8 cellular contexts compared by ENCODE assay signal in genomic region chr15:98881526-98882517, GRCh38.
A peak's percentile ranks its signal among the peaks of the same experiment; 100 is the strongest.
DNase-seq lines count a peak whose midpoint lies in the region; FAIRE-seq and TF ChIP-seq lines count a peak whose summit lies in the region.

No MANE protein-coding gene starts in this region.

- POLR2A ChIA-PET in SK-N-SH (lab: Yijun Ruan, JAX): interaction anchor here (0.8 kb wide), 1 partner anchor 16 kb away, joined by 3 read pairs; no protein-coding TSS in a partner anchor

- H4K20me1 ChIP-seq in BLaER1 treated with 17β-estradiol and CSF1 and Interleukin-3, amounts not matched to agents 10 nM and 100 nM: peaks cover 29 to 100% (median 95%) of the 10 kb centered on the region in 11 experiments; a peak in 21 of 22 replicates
- no peaks in the 10 kb centered on the region for H4K20me1 ChIP-seq in SK-N-SH (ENCODE audit: insufficient read depth)
- no peaks in the 10 kb centered on the region for H4K20me1 ChIP-seq in fibroblast of lung (ENCODE audit: control insufficient read depth, extremely low read depth, insufficient read depth, low read length)

- H3K9me2 ChIP-seq in SK-N-SH: no peaks in the 10 kb centered on the region

- WGBS in SK-N-SH (ENCODE audit: low lambda C conversion rate): 86% methylated on average over 14 of the region's 14 CpGs
- 78% methylated on average over 14 of the region's 14 CpGs for WGBS in prostate gland

- H3K79me2 ChIP-seq in SK-N-SH (ENCODE audit: insufficient read depth) (peaks cover 72% of the 10 kb centered on the region), fibroblast of lung (ENCODE audit: control insufficient read depth, insufficient read depth, low read length) (peaks cover 5% of the 10 kb centered on the region)

- CTCF ChIA-PET in SK-N-SH (lab: Yijun Ruan, JAX): interaction anchor here (0.6 to 5.7 kb wide), 39 partner anchors 8 to 460 kb away, joined by 3 to 35 read pairs (median 5); partner anchors contain the start of gene IGF1R

- FAIRE-seq in GM12891 (lab: Jason Lieb, UNC): peak; percentile 82

- intact Hi-C loops in prostate gland (cut with DNase I): no loop called here

- DNase-seq in GM12891 (ENCODE audit: insufficient read length, low spot score) (peak; percentile 35), SK-N-SH (peak; percentile 67), fibroblast of lung (ENCODE audit: low read depth in 2 of 2) (peak; percentile 64 to 80), prostate gland (ENCODE audit: low spot score) (no peak), inferior parietal cortex (ENCODE audit: extremely low spot score) (no peak), NCI-H510A treated with DMSO at 0.1 percent for 48 hours (lab: John Stamatoyannopoulos, UW) (no peak)
- peak; percentile 70 for DNase-seq in Jurkat, Clone E6-1 (ENCODE audit: low read depth, low spot score)

- H2AFZ ChIP-seq in SK-N-SH (ENCODE audit: low read depth): no peak overlapping the region
- no peak overlapping the region for H2AFZ ChIP-seq in fibroblast of lung (ENCODE audit: low read length)

- H3K4me2 ChIP-seq in BLaER1 treated with 17β-estradiol and CSF1 and Interleukin-3, amounts not matched to agents 10 nM and 100 nM: peak overlapping the region; percentile 64 to 92 (median 81)
- H3K4me2 ChIP-seq in SK-N-SH (no peak overlapping the region), fibroblast of lung (ENCODE audit: extremely low read depth, insufficient read depth, low read length) (no peak overlapping the region)

- TF ChIP-seq RAD21 in SK-N-SH (IDR thresholded peaks at IDR 0.05; ENCODE audit: low read length): peak; percentile 68

- H3K27ac ChIP-seq in BLaER1 treated with 17β-estradiol and CSF1 and Interleukin-3, amounts not matched to agents 10 nM and 100 nM: peak overlapping the region in 8 of 11 experiments; percentile 1 to 65 (median 34); a peak in 10 of 22 replicates
- H3K27ac ChIP-seq in SK-N-SH (ENCODE audit: low read depth in 2 of 2, low read length in 1 of 2): no peak overlapping the region
- no peak overlapping the region for H3K27ac ChIP-seq in fibroblast of lung (ENCODE audit: insufficient read depth, low read length)
- no peak overlapping the region for H3K27ac ChIP-seq in prostate gland

- no peak overlapping the region for H3K4me3 ChIP-seq in BLaER1 treated with 17β-estradiol and CSF1 and Interleukin-3, amounts not matched to agents 10 nM and 100 nM
- no peak overlapping the region for H3K4me3 ChIP-seq in Jurkat, Clone E6-1 (ENCODE audit: low read length)
- H3K4me3 ChIP-seq in SK-N-SH (ENCODE audit: low read depth in 2 of 2, low read length in 1 of 2) (peak overlapping the region in 1 of 2 experiments; percentile 36; a peak in 1 of 4 replicates), fibroblast of lung (replicated peaks in 1 of 4; ENCODE audit: control extremely low read depth in 1 of 4, insufficient read depth in 1 of 4, low read depth in 3 of 4, low read length in 4 of 4) (no peak overlapping the region), prostate gland (no peak overlapping the region)

- TF ChIP-seq POLR2A in GM12891 (IDR thresholded peaks at IDR 0.05; ENCODE audit: low read depth, low read length): no peak
- TF ChIP-seq POLR2A in prostate gland (IDR thresholded peaks at IDR 0.05): no peak

- no peaks in the 10 kb centered on the region for H3K27me3 ChIP-seq in BLaER1 treated with 17β-estradiol and CSF1 and Interleukin-3, amounts not matched to agents 10 nM and 100 nM
- no peaks in the 10 kb centered on the region for H3K27me3 ChIP-seq in SK-N-SH (ENCODE audit: insufficient read depth)
- H3K27me3 ChIP-seq in fibroblast of lung (ENCODE audit: control insufficient read depth, insufficient read depth, low read length): no peaks in the 10 kb centered on the region
- H3K27me3 ChIP-seq in prostate gland (replicated peaks; ENCODE audit: insufficient read depth): no peaks in the 10 kb centered on the region

- no peak overlapping the region for H3K9ac ChIP-seq in BLaER1 treated with 17β-estradiol and CSF1 and Interleukin-3, amounts not matched to agents 10 nM and 100 nM
- H3K9ac ChIP-seq in SK-N-SH (no peak overlapping the region), fibroblast of lung (ENCODE audit: insufficient read depth, low read length) (no peak overlapping the region)

- H3F3A ChIP-seq in SK-N-SH (replicated peaks; ENCODE audit: insufficient read depth): peaks cover 9% of the 10 kb centered on the region

- no peak for TF ChIP-seq EP300 in SK-N-SH (IDR thresholded peaks at IDR 0.05; ENCODE audit: borderline replicate concordance in 1 of 2, low read depth in 1 of 2, low read length in 1 of 2)

- no peaks in the 10 kb centered on the region for H3K9me3 ChIP-seq in BLaER1 treated with 17β-estradiol and CSF1 and Interleukin-3, amounts not matched to agents 10 nM and 100 nM (replicated peaks in 1 of 11)
- H3K9me3 ChIP-seq in SK-N-SH (no peaks in the 10 kb centered on the region), fibroblast of lung (ENCODE audit: control insufficient read depth, insufficient read depth, low read depth, low read length) (no peaks in the 10 kb centered on the region), prostate gland (no peaks in the 10 kb centered on the region)

- H3K36me3 ChIP-seq in BLaER1 treated with 17β-estradiol and CSF1 and Interleukin-3, amounts not matched to agents 10 nM and 100 nM: no peaks in the 10 kb centered on the region; a peak in 1 of 22 replicates
- H3K36me3 ChIP-seq in SK-N-SH (replicated peaks in 1 of 2; ENCODE audit: control insufficient read depth in 1 of 2, insufficient read depth in 2 of 2, low read length in 1 of 2) (no peaks in the 10 kb centered on the region), fibroblast of lung (ENCODE audit: control insufficient read depth, insufficient read depth, low read length) (no peaks in the 10 kb centered on the region), prostate gland (no peaks in the 10 kb centered on the region)

- peak; percentile 75 for TF ChIP-seq CTCF in SK-N-SH (IDR thresholded peaks at IDR 0.05)
- peak in 1 of 2 donors; percentile 52 for TF ChIP-seq CTCF in fibroblast of lung (conservative IDR thresholded peaks at IDR 0.05 in 1 of 2, IDR thresholded peaks at IDR 0.05 in 1 of 2; ENCODE audit: low read depth in 1 of 2, low read length in 2 of 2)
- TF ChIP-seq CTCF in prostate gland (IDR thresholded peaks at IDR 0.05): peak; percentile 29 to 66 (median 55)

- peaks cover 66 to 91% (median 85%) of the 10 kb centered on the region in 10 experiments for H3K4me1 ChIP-seq in BLaER1 treated with 17β-estradiol and CSF1 and Interleukin-3, amounts not matched to agents 10 nM and 100 nM
- peaks cover 3 to 13% of the 10 kb centered on the region in 2 experiments; a peak in 2 of 4 replicates for H3K4me1 ChIP-seq in SK-N-SH (ENCODE audit: control insufficient read depth in 1 of 2, insufficient read depth in 2 of 2, low read depth in 1 of 2, low read length in 1 of 2)
- H3K4me1 ChIP-seq in fibroblast of lung (ENCODE audit: control insufficient read depth, extremely low read depth, insufficient read depth, low read length): peaks cover 7% of the 10 kb centered on the region
- no peaks in the 10 kb centered on the region for H3K4me1 ChIP-seq in prostate gland (replicated peaks)

TF ChIP-seq in GM12891, 5 proteins besides CTCF, POLR2A, EP300 and RAD21:
- no peak for TF ChIP-seq PAX5 (IDR thresholded peaks at IDR 0.05; ENCODE audit: insufficient read depth, low read length, severe bottlenecking)
- no peak for TF ChIP-seq TAF1 (IDR thresholded peaks at IDR 0.05; ENCODE audit: low read depth, low read length)
- no peak for TF ChIP-seq POLR2AphosphoS5 (IDR thresholded peaks at IDR 0.05; ENCODE audit: low read depth, low read length)
- no peak for TF ChIP-seq SPI1 (IDR thresholded peaks at IDR 0.05; ENCODE audit: low read depth, low read length)
- TF ChIP-seq POU2F2 (IDR thresholded peaks at IDR 0.05; ENCODE audit: low read depth, low read length): no peak

TF ChIP-seq in SK-N-SH, 30 proteins besides CTCF, POLR2A, EP300 and RAD21:
- TF ChIP-seq SMC3 (IDR thresholded peaks at IDR 0.05; ENCODE audit: low read depth, low read length): peak; percentile 53
- TF ChIP-seq REST (IDR thresholded peaks at IDR 0.05; ENCODE audit: low read depth, low read length): no peak

Comparison
In these comparisons a context has a peak if more than half of its experiments do, and no peak if none do; other contexts are left out.
1. H3K27ac ChIP-seq: peak in BLaER1 treated with 17β-estradiol and CSF1 and Interleukin-3, amounts not matched to agents 10 nM and 100 nM (8 of 11); none in SK-N-SH (0 of 2), fibroblast of lung (single experiment) and prostate gland (0 of 2).
2. H3K4me2 ChIP-seq: peak in BLaER1 treated with 17β-estradiol and CSF1 and Interleukin-3, amounts not matched to agents 10 nM and 100 nM (11 of 11); none in SK-N-SH (single experiment) and fibroblast of lung (single experiment).
3. DNase-seq: peak in GM12891 (single experiment), Jurkat, Clone E6-1 (single experiment), SK-N-SH (single experiment) and fibroblast of lung (2 of 2); none in prostate gland (single experiment), inferior parietal cortex (single experiment) and NCI-H510A treated with DMSO at 0.1 percent for 48 hours (single experiment).